In the genomic region with DNA sequence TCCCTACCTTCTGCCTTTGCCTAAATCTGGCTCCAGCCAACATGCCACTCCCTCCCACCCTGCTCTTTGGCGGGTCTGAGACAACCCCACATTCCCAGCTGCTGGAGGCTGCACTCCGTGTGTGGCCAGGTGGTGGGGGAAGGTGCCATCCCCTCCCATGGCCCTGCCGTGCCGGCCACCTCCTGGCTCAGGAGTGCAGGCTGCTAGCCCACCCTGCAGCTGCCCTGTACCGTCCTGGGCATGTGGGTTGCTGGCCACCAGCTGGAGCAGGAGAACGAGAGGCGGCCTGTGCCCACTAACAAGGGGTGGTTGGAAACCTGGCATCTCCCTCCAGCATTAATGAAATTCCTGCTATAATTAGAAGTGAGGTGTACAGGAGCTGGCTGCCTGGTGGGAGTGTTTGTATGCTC, we compare ENCODE assay signal across 24 cellular contexts.
DNase-seq lines count a peak whose midpoint lies in the region; TF ChIP-seq lines count a peak whose summit lies in the region.
"Had no signal": no experiment of that assay in that cellular context is flagged by ENCODE, and none has a peak within 500 bp of the region (broad histone marks: within the 10 kb centered on the region; RNA-seq: fewer than 3 reads in every experiment).

No MANE protein-coding gene starts in this region.

- H3K4me3 ChIP-seq in spleen = no peak overlapping the region
- H3K4me3 ChIP-seq: ascending aorta, esophagus squamous epithelium, neural progenitor cell, vagina had no signal

- peak overlapping the region; percentile 5 for H3K27ac Mint-ChIP-seq in dendritic cell treated with granulocyte-macrophage colony-stimulating factor and Interleukin-4, amounts not matched to agents 40 ng/mL and 50 ng/mL, for 4 days
- H3K27ac Mint-ChIP-seq: activated naive CD4-positive, alpha-beta T cell treated with anti-CD3 and anti-CD28 coated beads for 36 hours; activated T-cell treated with anti-CD3 and anti-CD28 coated beads, Interleukin-2, amount 50 U/mL, for 24 hours; effector memory CD8-positive, alpha-beta T cell had no signal

- peaks cover 3 to 63% (median 48%) of the 10 kb centered on the region in 6 donors for H3K4me1 ChIP-seq in spleen

- peaks cover 0 to 86% (median 10%) of the 10 kb centered on the region in 6 donors for H3K36me3 ChIP-seq in spleen
- H3K36me3 ChIP-seq: neural progenitor cell had no signal

- intact Hi-C loops in dendritic cell treated with granulocyte-macrophage colony-stimulating factor and Interleukin-4, amounts not matched to agents 40 ng/mL and 50 ng/mL, for 4 days (cut with micrococcal nuclease) = no loop called here
- intact Hi-C loops in spleen (cut with DNase I; ENCODE audit: low total_unique reads) = no loop called here

- H3K27me3 ChIP-seq in layer of hippocampus (ENCODE audit: control insufficient read depth, insufficient read depth, low read length) = no peaks in the 10 kb centered on the region
- H3K27me3 ChIP-seq in spleen (replicated peaks in 1 of 7) = no peaks in the 10 kb centered on the region
- H3K27me3 ChIP-seq: ascending aorta, esophagus squamous epithelium, neural progenitor cell, vagina had no signal

- peak overlapping the region; percentile 27 for H3K27ac ChIP-seq in layer of hippocampus (ENCODE audit: low read depth, low read length)
- peak overlapping the region in 5 of 8 donors; percentile 42 to 95 (median 84) for H3K27ac ChIP-seq in spleen
- H3K27ac ChIP-seq: ascending aorta, neural progenitor cell had no signal

- TF ChIP-seq CTCF in spleen (IDR thresholded peaks at IDR 0.05 in 8 of 11, conservative IDR thresholded peaks at IDR 0.05 in 3 of 11) = no peak

- H3K4me1 Mint-ChIP-seq in dendritic cell treated with granulocyte-macrophage colony-stimulating factor and Interleukin-4, amounts not matched to agents 40 ng/mL and 50 ng/mL, for 4 days (ENCODE audit: low read depth) = peaks cover 21% of the 10 kb centered on the region

- DNase-seq in NCI-H2171 treated with DMSO at 0.1 percent for 48 hours (lab: John Stamatoyannopoulos, UW) (peak; percentile 14), NCI-H2171 (lab: John Stamatoyannopoulos, UW) (no peak), spleen (no peak), HuH-7.5 (ENCODE audit: low spot score) (no peak), HT-29 (ENCODE audit: low spot score) (no peak), RPMI8226 (no peak)
- DNase-seq: 8988T; activated CD8-positive, alpha-beta T cell treated with anti-CD3 and anti-CD28 coated beads, Interleukin-2, amount 10 ng/mL, durations not matched to agents 7 days and 5 days; activated naive CD4-positive, alpha-beta T cell treated with anti-CD3 and anti-CD28 coated beads for 36 hours; activated T-cell treated with anti-CD3 and anti-CD28 coated beads, Interleukin-2, amount 50 U/mL, for 24 hours; AML-193; effector memory CD8-positive, alpha-beta T cell; esophagus squamous epithelium; NCI-H1436 treated with DMSO at 0.1 percent for 48 hours; NCI-H748 treated with DMSO at 0.1 percent for 48 hours; PC-3; SK-N-SH; stimulated activated CD8-positive, alpha-beta memory T cell treated with anti-CD3 and anti-CD28 coated beads, Interleukin-4, amount 100 ng/mL, for 48 hours had no signal

- WGBS in spleen, 5 donors = 43 to 83% (median 80%) methylated on average over 3 to 7 of the region's 7 CpGs

- H3K27me3 Mint-ChIP-seq in dendritic cell treated with granulocyte-macrophage colony-stimulating factor and Interleukin-4, amounts not matched to agents 40 ng/mL and 50 ng/mL, for 4 days = no peaks in the 10 kb centered on the region
- H3K27me3 Mint-ChIP-seq: activated T-cell treated with anti-CD3 and anti-CD28 coated beads, Interleukin-2, amount 50 U/mL, for 24 hours; effector memory CD8-positive, alpha-beta T cell had no signal

- TF ChIP-seq POLR2A in spleen (IDR thresholded peaks at IDR 0.05) = no peak

- no peaks in the 10 kb centered on the region for H3K9me3 Mint-ChIP-seq in dendritic cell treated with granulocyte-macrophage colony-stimulating factor and Interleukin-4, amounts not matched to agents 40 ng/mL and 50 ng/mL, for 4 days
- H3K9me3 Mint-ChIP-seq: activated naive CD4-positive, alpha-beta T cell treated with anti-CD3 and anti-CD28 coated beads for 36 hours; activated T-cell treated with anti-CD3 and anti-CD28 coated beads, Interleukin-2, amount 50 U/mL, for 24 hours; effector memory CD8-positive, alpha-beta T cell; neural progenitor cell; T-helper 2 cell treated with Interferon-gamma antibody and Interleukin-4, amounts not matched to agents 5 μg/mL and 100 μg/mL, for 36 hours had no signal

- H3K36me3 Mint-ChIP-seq in dendritic cell treated with granulocyte-macrophage colony-stimulating factor and Interleukin-4, amounts not matched to agents 40 ng/mL and 50 ng/mL, for 4 days (ENCODE audit: low read depth) = peaks cover 93% of the 10 kb centered on the region
- H3K36me3 Mint-ChIP-seq: neural progenitor cell had no signal

- H3K4me3 Mint-ChIP-seq in dendritic cell treated with granulocyte-macrophage colony-stimulating factor and Interleukin-4, amounts not matched to agents 40 ng/mL and 50 ng/mL, for 4 days = no peak overlapping the region
- H3K4me3 Mint-ChIP-seq: activated CD8-positive, alpha-beta T cell treated with anti-CD3 and anti-CD28 coated beads, Interleukin-2, amount 10 ng/mL, durations not matched to agents 7 days and 5 days; activated naive CD4-positive, alpha-beta T cell treated with anti-CD3 and anti-CD28 coated beads for 36 hours; activated T-cell treated with anti-CD3 and anti-CD28 coated beads, Interleukin-2, amount 50 U/mL, for 24 hours; effector memory CD8-positive, alpha-beta T cell; neural progenitor cell; T-helper 2 cell treated with Interferon-gamma antibody and Interleukin-4, amounts not matched to agents 5 μg/mL and 100 μg/mL, for 36 hours had no signal

- H3K9me3 ChIP-seq in spleen = no peaks in the 10 kb centered on the region
- H3K9me3 ChIP-seq: ascending aorta, esophagus squamous epithelium, SK-N-SH, vagina had no signal
